ENCODE assay signal across 8 cellular contexts in the genomic region with DNA sequence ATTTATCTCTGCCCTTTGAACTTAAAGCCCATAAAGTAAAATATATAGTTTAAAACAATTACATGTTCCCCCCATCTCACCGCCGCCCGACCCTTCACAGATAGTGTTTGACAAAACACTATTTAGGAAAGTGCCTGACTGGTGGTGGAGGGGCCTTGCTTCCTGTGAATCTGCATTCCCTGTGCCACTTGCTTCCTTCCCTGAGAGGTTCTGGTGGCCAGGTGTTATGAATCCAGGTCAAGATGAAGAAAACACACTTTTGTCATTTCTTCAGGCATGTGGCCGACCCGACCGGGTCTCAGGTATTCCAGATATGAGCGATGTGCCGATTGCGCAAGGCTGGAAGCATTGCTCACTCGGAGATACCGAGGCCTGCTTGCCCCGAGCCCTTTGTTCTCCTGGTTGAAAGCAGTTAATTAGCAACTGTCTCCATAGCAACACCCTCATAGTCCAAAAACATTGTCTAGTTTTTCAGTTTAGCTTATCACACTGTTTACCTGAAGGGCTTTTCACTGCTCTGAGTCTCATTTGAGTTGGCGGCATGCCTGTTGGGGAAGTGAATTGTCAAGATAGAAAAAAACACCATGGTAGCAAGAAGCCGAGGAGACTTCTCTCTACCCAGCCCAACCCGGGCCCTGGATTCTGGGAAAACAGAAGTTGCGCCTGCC.
A peak's percentile ranks its signal among the peaks of the same experiment; 100 is the strongest.
DNase-seq lines count a peak whose midpoint lies in the region; ATAC-seq and TF ChIP-seq lines count a peak whose summit lies in the region.

No MANE protein-coding gene starts in this region.

- ATAC-seq in GM23338 = peak; percentile 17
- no peak for ATAC-seq in HG03095 (IDR thresholded peaks at IDR 0.05; ENCODE audit: unreplicated experiment)
- no peak for ATAC-seq in HG03520 (IDR thresholded peaks at IDR 0.05; ENCODE audit: unreplicated experiment)
- no peak for ATAC-seq in HG02885 (IDR thresholded peaks at IDR 0.05; ENCODE audit: poor library complexity, unreplicated experiment)

- H3K27me3 Mint-ChIP-seq in GM23338 (ENCODE audit: insufficient read depth, low read depth, poor library complexity) = peaks cover 6% of the 10 kb centered on the region
- peaks cover 5% of the 10 kb centered on the region for H3K27me3 Mint-ChIP-seq in endothelial cell (ENCODE audit: unreplicated experiment)
- no peaks in the 10 kb centered on the region for H3K27me3 Mint-ChIP-seq in nephron (ENCODE audit: low read depth)

- no peaks in the 10 kb centered on the region for H3K9me3 ChIP-seq in Karpas-422 (ENCODE audit: low read length)

- H3K27ac ChIP-seq in GM23338 (ENCODE audit: low read depth) = peak overlapping the region; percentile 89
- H3K27ac ChIP-seq in Karpas-422 (ENCODE audit: low read length) = no peak overlapping the region

- no peaks in the 10 kb centered on the region for H3K36me3 ChIP-seq in GM23338 (ENCODE audit: insufficient read depth)
- no peaks in the 10 kb centered on the region for H3K36me3 ChIP-seq in Karpas-422 (ENCODE audit: insufficient read depth, low read length)

- no peaks in the 10 kb centered on the region for H3K9me2 ChIP-seq in GM23338 (ENCODE audit: insufficient read depth)
- no peaks in the 10 kb centered on the region for H3K9me2 ChIP-seq in Karpas-422 (replicated peaks; ENCODE audit: insufficient read depth, low read length)

- TF ChIP-seq CTCF in GM23338 (conservative IDR thresholded peaks at IDR 0.05; ENCODE audit: low read depth in 2 of 2) (no peak), endothelial cell (IDR thresholded peaks at IDR 0.05; ENCODE audit: unreplicated experiment) (no peak), nephron (IDR thresholded peaks at IDR 0.05; ENCODE audit: unreplicated experiment in 3 of 3) (no peak)

- H3K9me3 Mint-ChIP-seq in GM23338 (no peaks in the 10 kb centered on the region), endothelial cell (ENCODE audit: unreplicated experiment) (no peaks in the 10 kb centered on the region), nephron (no peaks in the 10 kb centered on the region)

- no peak overlapping the region for H3K4me3 ChIP-seq in GM23338
- H3K4me3 ChIP-seq in Karpas-422 (ENCODE audit: low read length) = no peak overlapping the region

- H3K4me3 Mint-ChIP-seq in GM23338 (no peak overlapping the region), endothelial cell (ENCODE audit: unreplicated experiment) (no peak overlapping the region), nephron (peak overlapping the region in 1 of 3 experiments; percentile 24)

- H3K36me3 Mint-ChIP-seq in GM23338 (ENCODE audit: low read depth) = peaks cover 2% of the 10 kb centered on the region; the same call in 2 of the 3 replicates
- peaks cover 5% of the 10 kb centered on the region for H3K36me3 Mint-ChIP-seq in endothelial cell (ENCODE audit: low read depth, unreplicated experiment)
- H3K36me3 Mint-ChIP-seq in nephron (ENCODE audit: low read depth) = peaks cover 8% of the 10 kb centered on the region

- peak overlapping the region; percentile 67 for H3K4me2 ChIP-seq in GM23338
- no peak overlapping the region for H3K4me2 ChIP-seq in Karpas-422 (ENCODE audit: low read depth, low read length, poor library complexity, severe bottlenecking)

- H3K27me3 ChIP-seq in GM23338 (ENCODE audit: insufficient read depth) = no peaks in the 10 kb centered on the region
- H3K27me3 ChIP-seq in Karpas-422 (ENCODE audit: low read length) = no peaks in the 10 kb centered on the region

- H3K27ac Mint-ChIP-seq in GM23338 (peak overlapping the region; percentile 57; the same call in 1 of the 2 replicates), endothelial cell (ENCODE audit: unreplicated experiment) (peak overlapping the region; percentile 81), nephron (peak overlapping the region; percentile 68 to 96 (median 93))

- H3K4me1 Mint-ChIP-seq in GM23338 = peaks cover 87% of the 10 kb centered on the region
- H3K4me1 Mint-ChIP-seq in endothelial cell (ENCODE audit: unreplicated experiment) = peaks cover 48% of the 10 kb centered on the region
- H3K4me1 Mint-ChIP-seq in nephron = peaks cover 66% of the 10 kb centered on the region

- H2AFZ ChIP-seq in GM23338 (no peak overlapping the region), Karpas-422 (ENCODE audit: low read length) (no peak overlapping the region)

- H3K79me2 ChIP-seq in GM23338 (replicated peaks; ENCODE audit: insufficient read depth) (peaks cover 89% of the 10 kb centered on the region), Karpas-422 (ENCODE audit: low read length) (no peaks in the 10 kb centered on the region)

- peaks cover 4% of the 10 kb centered on the region; the same call in 1 of the 2 replicates for H4K20me1 ChIP-seq in GM23338 (replicated peaks; ENCODE audit: insufficient read depth)
- no peaks in the 10 kb centered on the region for H4K20me1 ChIP-seq in Karpas-422 (ENCODE audit: insufficient read depth, low read depth, low read length)

- peaks cover 8% of the 10 kb centered on the region; the same call in 1 of the 2 replicates for H3F3A ChIP-seq in GM23338 (replicated peaks; ENCODE audit: low read depth)

- DNase-seq in GM23338 (ENCODE audit: low spot score) = peak; percentile 27
- DNase-seq in NCI-H2227 (lab: John Stamatoyannopoulos, UW; ENCODE audit: unreplicated experiment) = peak; percentile 75
- DNase-seq in endothelial cell (ENCODE audit: low spot score) = no peak
- no peak for DNase-seq in Karpas-422

- peaks cover 72% of the 10 kb centered on the region for H3K4me1 ChIP-seq in GM23338 (ENCODE audit: insufficient read depth)
- H3K4me1 ChIP-seq in Karpas-422 (ENCODE audit: low read length) = no peaks in the 10 kb centered on the region

- no peak overlapping the region for H3K9ac ChIP-seq in Karpas-422 (ENCODE audit: low read length)

TF ChIP-seq in GM23338, 12 proteins besides CTCF, POLR2A, EP300 and RAD21 (continues in another document):
- TF ChIP-seq EZH2phosphoT487 (IDR thresholded peaks at IDR 0.05; ENCODE audit: unreplicated experiment) (no peak), ZNF114 (CRISPR knock-in tag; IDR thresholded peaks at IDR 0.05) (no peak), JUNB (IDR thresholded peaks at IDR 0.05; ENCODE audit: unreplicated experiment) (no peak), CREB1 (CRISPR knock-in tag; IDR thresholded peaks at IDR 0.05; ENCODE audit: low read depth) (no peak), EZH2 (IDR thresholded peaks at IDR 0.05; ENCODE audit: low read depth, unreplicated experiment) (no peak)
- TF ChIP-seq, protein P1, sequence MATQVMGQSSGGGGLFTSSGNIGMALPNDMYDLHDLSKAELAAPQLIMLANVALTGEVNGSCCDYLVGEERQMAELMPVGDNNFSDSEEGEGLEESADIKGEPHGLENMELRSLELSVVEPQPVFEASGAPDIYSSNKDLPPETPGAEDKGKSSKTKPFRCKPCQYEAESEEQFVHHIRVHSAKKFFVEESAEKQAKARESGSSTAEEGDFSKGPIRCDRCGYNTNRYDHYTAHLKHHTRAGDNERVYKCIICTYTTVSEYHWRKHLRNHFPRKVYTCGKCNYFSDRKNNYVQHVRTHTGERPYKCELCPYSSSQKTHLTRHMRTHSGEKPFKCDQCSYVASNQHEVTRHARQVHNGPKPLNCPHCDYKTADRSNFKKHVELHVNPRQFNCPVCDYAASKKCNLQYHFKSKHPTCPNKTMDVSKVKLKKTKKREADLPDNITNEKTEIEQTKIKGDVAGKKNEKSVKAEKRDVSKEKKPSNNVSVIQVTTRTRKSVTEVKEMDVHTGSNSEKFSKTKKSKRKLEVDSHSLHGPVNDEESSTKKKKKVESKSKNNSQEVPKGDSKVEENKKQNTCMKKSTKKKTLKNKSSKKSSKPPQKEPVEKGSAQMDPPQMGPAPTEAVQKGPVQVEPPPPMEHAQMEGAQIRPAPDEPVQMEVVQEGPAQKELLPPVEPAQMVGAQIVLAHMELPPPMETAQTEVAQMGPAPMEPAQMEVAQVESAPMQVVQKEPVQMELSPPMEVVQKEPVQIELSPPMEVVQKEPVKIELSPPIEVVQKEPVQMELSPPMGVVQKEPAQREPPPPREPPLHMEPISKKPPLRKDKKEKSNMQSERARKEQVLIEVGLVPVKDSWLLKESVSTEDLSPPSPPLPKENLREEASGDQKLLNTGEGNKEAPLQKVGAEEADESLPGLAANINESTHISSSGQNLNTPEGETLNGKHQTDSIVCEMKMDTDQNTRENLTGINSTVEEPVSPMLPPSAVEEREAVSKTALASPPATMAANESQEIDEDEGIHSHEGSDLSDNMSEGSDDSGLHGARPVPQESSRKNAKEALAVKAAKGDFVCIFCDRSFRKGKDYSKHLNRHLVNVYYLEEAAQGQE (IDR thresholded peaks at IDR 0.05; ENCODE audit: unreplicated experiment) = no peak

Comparison
In these comparisons a context has a peak if more than half of its experiments do, and no peak if none do; other contexts are left out.
1. DNase-seq: peak in GM23338 (single experiment) and NCI-H2227 (single experiment); none in endothelial cell (single experiment) and Karpas-422 (single experiment).
2. Peak in every context shown above with its lines, with median percentiles within 50 percentile points of each other: H3K27ac Mint-ChIP-seq.